Comparison of ENCODE assay signal across 16 cellular contexts in the genomic region with DNA sequence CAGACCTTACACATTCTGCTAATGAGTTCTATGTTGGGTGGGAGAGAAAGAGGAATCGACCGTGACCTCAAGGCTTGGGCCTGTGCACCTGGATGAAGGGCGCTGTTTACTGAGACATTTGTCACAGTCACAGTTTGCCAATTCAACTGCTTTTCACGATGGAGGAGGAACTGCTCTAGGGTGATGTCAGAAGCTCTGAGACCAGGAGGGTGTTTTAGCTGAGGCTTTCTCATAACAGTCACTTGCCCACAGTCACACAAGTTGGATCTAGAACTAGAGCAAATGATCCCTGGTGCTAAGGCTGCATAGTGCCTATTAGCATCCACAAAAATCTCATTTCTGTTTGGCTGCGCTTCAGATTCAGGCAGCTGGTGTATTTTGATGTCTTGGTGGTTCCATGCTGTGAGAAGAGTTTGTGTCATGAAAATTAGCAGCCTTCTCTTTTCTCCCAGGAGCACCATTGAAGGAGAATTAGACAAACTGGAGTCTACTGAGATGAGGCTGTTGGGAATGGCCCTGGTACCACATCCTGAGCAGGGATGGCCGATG.
DNase-seq lines count a peak whose midpoint lies in the region; ATAC-seq and TF ChIP-seq lines count a peak whose summit lies in the region.
"Had no signal": no experiment of that assay in that cellular context is flagged by ENCODE, and none has a peak within 500 bp of the region (broad histone marks: within the 10 kb centered on the region; RNA-seq: fewer than 3 reads in every experiment).

No MANE protein-coding gene starts in this region.

- H3K9me3 ChIP-seq in naive thymus-derived CD4-positive, alpha-beta T cell (ENCODE audit: control insufficient read depth in 2 of 3, low read length in 3 of 3): no peaks in the 10 kb centered on the region
- no peaks in the 10 kb centered on the region for H3K9me3 ChIP-seq in upper lobe of left lung
- H3K9me3 ChIP-seq: BE2C had no signal

- peaks cover 0 to 4% (median 0%) of the 10 kb centered on the region in 7 donors for H3K9me3 Mint-ChIP-seq in CD14-positive monocyte
- no peaks in the 10 kb centered on the region for H3K9me3 Mint-ChIP-seq in naive thymus-derived CD4-positive, alpha-beta T cell
- H3K9me3 Mint-ChIP-seq: CD4-positive, alpha-beta T cell; H9; IgD-negative memory B cell had no signal

- 70 to 82% methylated on average over 6 of the region's 6 CpGs for WGBS in upper lobe of left lung, 2 donors

- DNase-seq in CD14-positive monocyte (ENCODE audit: low spot score) (peak; percentile 51), RPMI8226 (peak; percentile 59), GM20000 (ENCODE audit: low spot score) (no peak), upper lobe of left lung (no peak)
- no peak for DNase-seq in naive thymus-derived CD4-positive, alpha-beta T cell
- DNase-seq: BE2C; Calu3; CD4-positive, alpha-beta T cell; DMS 273 treated with DMSO at 0.1 percent for 48 hours; GOT3; H9; KG1 had no signal

- CTCF ChIA-PET in naive thymus-derived CD4-positive, alpha-beta T cell (lab: Charles Lee): no interaction called here

- intact Hi-C loops in CD14-positive monocyte (cut with micrococcal nuclease): loop anchor here in 1 of 2 donors (5.0 kb wide), 1 partner anchor 40 kb away; no protein-coding TSS in a partner anchor
- intact Hi-C loops in naive thymus-derived CD4-positive, alpha-beta T cell (cut with micrococcal nuclease): no loop called here

- POLR2A ChIA-PET in naive thymus-derived CD4-positive, alpha-beta T cell (lab: Charles Lee): no interaction called here

- TF ChIP-seq POLR2A in upper lobe of left lung (IDR thresholded peaks at IDR 0.05): no peak

- H3K36me3 ChIP-seq in naive thymus-derived CD4-positive, alpha-beta T cell (ENCODE audit: control insufficient read depth in 2 of 3, insufficient read depth in 3 of 3, low read length in 3 of 3): no peaks in the 10 kb centered on the region
- no peaks in the 10 kb centered on the region for H3K36me3 ChIP-seq in upper lobe of left lung
- H3K36me3 ChIP-seq: BE2C had no signal

- H3K27me3 Mint-ChIP-seq in CD14-positive monocyte (ENCODE audit: low read depth in 3 of 3): peaks cover 6 to 14% (median 7%) of the 10 kb centered on the region in 3 donors
- peaks cover 7 to 30% (median 19%) of the 10 kb centered on the region in 5 donors for H3K27me3 Mint-ChIP-seq in naive thymus-derived CD4-positive, alpha-beta T cell
- H3K27me3 Mint-ChIP-seq: IgD-negative memory B cell had no signal

- no peak overlapping the region for H3K4me3 ChIP-seq in naive thymus-derived CD4-positive, alpha-beta T cell (ENCODE audit: low read length)
- H3K4me3 ChIP-seq in upper lobe of left lung: no peak overlapping the region
- H3K4me3 ChIP-seq: GM12878 had no signal

- peak; percentile 8 for ATAC-seq in naive thymus-derived CD4-positive, alpha-beta T cell
- no peak for ATAC-seq in GM21528 (IDR thresholded peaks at IDR 0.05; ENCODE audit: low FRiP score, unreplicated experiment)
- ATAC-seq in upper lobe of left lung (ENCODE audit: low FRiP score in 2 of 2): no peak
- no peak for ATAC-seq in GM18909 (IDR thresholded peaks at IDR 0.05; ENCODE audit: poor library complexity, unreplicated experiment)
- ATAC-seq: GM12878 had no signal

- H3K27ac ChIP-seq in naive thymus-derived CD4-positive, alpha-beta T cell (ENCODE audit: low read depth, low read length): no peak overlapping the region
- H3K27ac ChIP-seq in upper lobe of left lung: no peak overlapping the region

- TF ChIP-seq CTCF in CD14-positive monocyte (IDR thresholded peaks at IDR 0.05) (no peak), GM20000 (IDR thresholded peaks at IDR 0.05; ENCODE audit: extremely low read depth, missing control alignments) (no peak), upper lobe of left lung (IDR thresholded peaks at IDR 0.05) (no peak)

- H3K27me3 ChIP-seq in naive thymus-derived CD4-positive, alpha-beta T cell (ENCODE audit: control insufficient read depth in 2 of 2, insufficient read depth in 2 of 2, low read length in 2 of 2): no peaks in the 10 kb centered on the region
- no peaks in the 10 kb centered on the region for H3K27me3 ChIP-seq in upper lobe of left lung

- H3K4me3 Mint-ChIP-seq in CD14-positive monocyte: peak overlapping the region in 1 of 2 donors; percentile 19
- H3K4me3 Mint-ChIP-seq in naive thymus-derived CD4-positive, alpha-beta T cell: no peak overlapping the region
- H3K4me3 Mint-ChIP-seq: CD4-positive, alpha-beta T cell; H9; IgD-negative memory B cell had no signal

- H3K4me1 Mint-ChIP-seq in CD14-positive monocyte: peaks cover 66% of the 10 kb centered on the region
- H3K4me1 Mint-ChIP-seq in naive thymus-derived CD4-positive, alpha-beta T cell: peaks cover 0 to 5% (median 0%) of the 10 kb centered on the region in 7 donors
- H3K4me1 Mint-ChIP-seq: H9 had no signal

- peak overlapping the region; percentile 64 to 99 (median 97) for H3K27ac Mint-ChIP-seq in CD14-positive monocyte
- H3K27ac Mint-ChIP-seq in naive thymus-derived CD4-positive, alpha-beta T cell: no peak overlapping the region
- H3K27ac Mint-ChIP-seq: CD4-positive, alpha-beta T cell; H9; IgD-negative memory B cell had no signal

- no peak for TF ChIP-seq EP300 in upper lobe of left lung (IDR thresholded peaks at IDR 0.05)

- peaks cover 16 to 24% of the 10 kb centered on the region in 2 donors for H3K36me3 Mint-ChIP-seq in CD14-positive monocyte
- H3K36me3 Mint-ChIP-seq in naive thymus-derived CD4-positive, alpha-beta T cell: no peaks in the 10 kb centered on the region
- H3K36me3 Mint-ChIP-seq: IgD-negative memory B cell had no signal

- peaks cover 6 to 8% of the 10 kb centered on the region in 2 donors for H3K4me1 ChIP-seq in naive thymus-derived CD4-positive, alpha-beta T cell (ENCODE audit: control insufficient read depth in 2 of 2, insufficient read depth in 2 of 2, low read length in 2 of 2)
- peaks cover 3 to 6% (median 4%) of the 10 kb centered on the region in 4 donors for H3K4me1 ChIP-seq in upper lobe of left lung
- H3K4me1 ChIP-seq: BE2C had no signal

Comparison
In these comparisons a context has a peak if more than half of its experiments do, and no peak if none do; other contexts are left out.
1. DNase-seq: peak in CD14-positive monocyte (single experiment) and RPMI8226 (single experiment); none in naive thymus-derived CD4-positive, alpha-beta T cell (0 of 9), GM20000 (single experiment) and upper lobe of left lung (0 of 2).
2. H3K27ac Mint-ChIP-seq: peak in CD14-positive monocyte (7 of 7); none in naive thymus-derived CD4-positive, alpha-beta T cell (0 of 9).